ENCODE assay signal across 25 cellular contexts in the genomic region with DNA sequence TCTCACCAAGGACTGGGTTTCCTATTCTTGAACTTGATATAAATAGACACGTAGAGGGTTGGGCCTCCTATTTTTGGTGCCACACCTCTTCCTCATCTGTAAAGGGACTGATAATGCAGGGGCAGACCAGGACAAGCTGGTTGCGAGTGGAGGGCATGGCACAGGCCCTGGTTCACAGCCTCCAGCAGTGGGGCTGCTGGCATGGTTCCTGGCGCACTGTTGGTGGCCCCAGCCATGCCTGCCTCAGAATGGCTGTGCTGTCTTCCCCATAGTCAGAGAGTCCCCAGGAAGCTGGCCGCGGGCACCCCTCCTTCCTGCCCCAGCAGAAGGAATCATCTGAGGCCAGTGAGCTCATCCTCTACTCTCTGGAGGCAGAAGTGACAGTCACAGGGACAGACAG. TPM values are rescaled to one million over a fixed set of nuclear protein-coding genes. Genes with fewer than 3 reads are reported as not detected.
DNase-seq lines count a peak whose midpoint lies in the region; ATAC-seq, FAIRE-seq and TF ChIP-seq lines count a peak whose summit lies in the region.
"Had no signal": no experiment of that assay in that cellular context is flagged by ENCODE, and none has a peak within 500 bp of the region (broad histone marks: within the 10 kb centered on the region; RNA-seq: fewer than 3 reads in every experiment).

No MANE protein-coding gene starts in this region.

- H3K4me3 ChIP-seq in K562 (no peak overlapping the region), heart right ventricle (peak overlapping the region in 7 of 10 donors; percentile 21 to 40 (median 33)), psoas muscle (peak overlapping the region; percentile 39), aorta (ENCODE audit: low read length in 2 of 2) (no peak overlapping the region), WERI-Rb-1 (ENCODE audit: low read depth, low read length) (no peak overlapping the region), hepatocyte (no peak overlapping the region)
- H3K4me3 ChIP-seq: MG63, thyroid gland had no signal

- POLR2A ChIA-PET in K562 (lab: Yijun Ruan, JAX), result interaction anchor here (1.0 kb wide), 1 partner anchor 14 kb away, joined by 3 read pairs; no protein-coding TSS in a partner anchor

- CTCF ChIA-PET in K562 (lab: Yijun Ruan, JAX; ENCODE audit: low intra/inter-chr PET ratio), result no interaction called here

- DNase-seq in HuH-7.5 (ENCODE audit: low spot score) (peak; percentile 6), K562 (ENCODE audit: extremely low read depth in 1 of 4, low spot score in 3 of 4) (no peak), heart right ventricle (peak; percentile 73 to 76), psoas muscle (peak in 1 of 2 donors; percentile 72), aorta (no peak), AG20443 (ENCODE audit: low spot score) (no peak), WERI-Rb-1 (no peak), hepatocyte (ENCODE audit: low spot score) (no peak)
- DNase-seq: activated CD4-positive, alpha-beta T cell treated with anti-CD3 and anti-CD28 coated beads for 36 hours; MG63; NCI-H1417 treated with DMSO at 0.1 percent for 48 hours; NCI-H526; small intestine; stimulated activated CD4-positive, alpha-beta T cell treated with anti-CD3 and anti-CD28 coated beads, Interleukin-2, amount 100 ng/mL, for 24 hours; stimulated activated naive B cell treated with anti-CD40 and anti-IgM and Interleukin-4, amounts not matched to agents 10 μg/mL and 1 μg/mL and 100 μg/mL, for 72 hours; T-helper 9 cell; thyroid gland had no signal

- 90% methylated on average over 5 of the region's 5 CpGs for WGBS in K562 (ENCODE audit: insufficient coverage, low coverage, missing lambda C conversion rate)
- WGBS in heart right ventricle, 2 donors, result 41 to 45% methylated on average over 5 of the region's 5 CpGs
- WGBS in psoas muscle, 3 donors, result 23 to 56% (median 32%) methylated on average over 5 of the region's 5 CpGs
- 80 to 83% methylated on average over 5 of the region's 5 CpGs for WGBS in aorta, 2 donors
- WGBS in hepatocyte (ENCODE audit: low lambda C conversion rate, missing lambda C conversion rate), result 93% methylated on average over 5 of the region's 5 CpGs

- H3K36me3 ChIP-seq in K562 (ENCODE audit: control insufficient read depth, insufficient read depth, low read length), result peaks cover 84% of the 10 kb centered on the region
- H3K36me3 ChIP-seq in heart right ventricle, result peaks cover 0 to 46% (median 0%) of the 10 kb centered on the region in 9 donors
- peaks cover 0 to 4% of the 10 kb centered on the region in 2 donors for H3K36me3 ChIP-seq in psoas muscle (ENCODE audit: insufficient read depth in 1 of 2, low read depth in 1 of 2)
- H3K36me3 ChIP-seq in aorta (ENCODE audit: control insufficient read depth in 1 of 2, insufficient read depth in 2 of 2, low read length in 1 of 2), result no peaks in the 10 kb centered on the region
- peaks cover 71% of the 10 kb centered on the region for H3K36me3 ChIP-seq in WERI-Rb-1
- no peaks in the 10 kb centered on the region for H3K36me3 ChIP-seq in hepatocyte (replicated peaks; ENCODE audit: insufficient read depth, low read depth)
- H3K36me3 ChIP-seq: thyroid gland had no signal

- no peaks in the 10 kb centered on the region for H3K9me3 ChIP-seq in K562 (replicated peaks; ENCODE audit: control insufficient read depth, insufficient read depth, low read depth, low read length)
- no peaks in the 10 kb centered on the region for H3K9me3 ChIP-seq in heart right ventricle
- no peaks in the 10 kb centered on the region for H3K9me3 ChIP-seq in psoas muscle
- H3K9me3 ChIP-seq in aorta (ENCODE audit: control insufficient read depth, low read length), result no peaks in the 10 kb centered on the region
- no peaks in the 10 kb centered on the region for H3K9me3 ChIP-seq in WERI-Rb-1 (ENCODE audit: severe bottlenecking)
- H3K9me3 ChIP-seq in hepatocyte (ENCODE audit: low read depth), result no peaks in the 10 kb centered on the region
- H3K9me3 ChIP-seq: MG63, thyroid gland had no signal

- no peak overlapping the region for H2AFZ ChIP-seq in K562 (ENCODE audit: low read depth, low read length)
- no peak overlapping the region for H2AFZ ChIP-seq in hepatocyte

- ATAC-seq in K562, result no peak
- peak; percentile 81 to 94 (median 90) for ATAC-seq in heart right ventricle
- peak; percentile 23 to 87 (median 71) for ATAC-seq in psoas muscle
- ATAC-seq in aorta (ENCODE audit: low FRiP score), result no peak
- ATAC-seq: activated CD4-positive, alpha-beta T cell treated with anti-CD3 and anti-CD28 coated beads for 36 hours; stimulated activated naive B cell treated with anti-CD40 and anti-IgM and Interleukin-4, amounts not matched to agents 10 μg/mL and 1 μg/mL and 100 μg/mL, for 72 hours had no signal

- FAIRE-seq in K562 (lab: Jason Lieb, UNC), result no peak
- FAIRE-seq: small intestine had no signal

- TF ChIP-seq CTCF in K562 (IDR thresholded peaks at IDR 0.05 in 2 of 3, conservative IDR thresholded peaks at IDR 0.05 in 1 of 3; ENCODE audit: insufficient read depth in 2 of 3, low read depth in 1 of 3, low read length in 3 of 3) (no peak), heart right ventricle (IDR thresholded peaks at IDR 0.05) (no peak), psoas muscle (IDR thresholded peaks at IDR 0.05) (no peak), WERI-Rb-1 (IDR thresholded peaks at IDR 0.05; ENCODE audit: low read depth, low read length) (no peak), hepatocyte (IDR thresholded peaks at IDR 0.05; ENCODE audit: poor library complexity) (no peak)

- H3K9me1 ChIP-seq in K562 (ENCODE audit: control insufficient read depth, insufficient read depth, low read length), result peaks cover 6% of the 10 kb centered on the region

- no peaks in the 10 kb centered on the region for H3K79me2 ChIP-seq in K562 (ENCODE audit: control insufficient read depth, insufficient read depth, low read length)
- H3K79me2 ChIP-seq in hepatocyte, result no peaks in the 10 kb centered on the region

- H3K4me1 ChIP-seq in K562 (replicated peaks in 1 of 2; ENCODE audit: control insufficient read depth in 2 of 2, insufficient read depth in 2 of 2, low read length in 2 of 2) (peaks cover 15 to 52% of the 10 kb centered on the region in 2 experiments; a peak in 4 of 5 replicates), heart right ventricle (peaks cover 0 to 33% (median 24%) of the 10 kb centered on the region in 9 donors), psoas muscle (peaks cover 17% of the 10 kb centered on the region), aorta (ENCODE audit: control insufficient read depth in 1 of 2, insufficient read depth in 2 of 2, low read length in 2 of 2) (no peaks in the 10 kb centered on the region), hepatocyte (ENCODE audit: insufficient read depth) (no peaks in the 10 kb centered on the region)
- H3K4me1 ChIP-seq: thyroid gland had no signal

- no peak for TF ChIP-seq EP300 in K562 (IDR thresholded peaks at IDR 0.05; ENCODE audit: low read length)

- in situ Hi-C loops in K562 (cut with MboI), result no loop called here

- no peaks in the 10 kb centered on the region for H3K27me3 ChIP-seq in K562 (ENCODE audit: control insufficient read depth in 2 of 2, insufficient read depth in 2 of 2, low read length in 2 of 2)
- H3K27me3 ChIP-seq in heart right ventricle, result no peaks in the 10 kb centered on the region
- no peaks in the 10 kb centered on the region for H3K27me3 ChIP-seq in psoas muscle (ENCODE audit: insufficient read depth in 3 of 3, low read length in 2 of 3)
- no peaks in the 10 kb centered on the region for H3K27me3 ChIP-seq in aorta (ENCODE audit: control insufficient read depth in 1 of 2, insufficient read depth in 2 of 2, low read length in 1 of 2)
- H3K27me3 ChIP-seq in WERI-Rb-1 (ENCODE audit: insufficient read depth, low read depth, severe bottlenecking), result no peaks in the 10 kb centered on the region
- H3K27me3 ChIP-seq in hepatocyte, result no peaks in the 10 kb centered on the region
- H3K27me3 ChIP-seq: MG63, thyroid gland had no signal

- H4K20me1 ChIP-seq in K562 (replicated peaks; ENCODE audit: control insufficient read depth, insufficient read depth, low read length), result no peaks in the 10 kb centered on the region
- H4K20me1 ChIP-seq in hepatocyte (ENCODE audit: insufficient read depth, poor library complexity, severe bottlenecking), result no peaks in the 10 kb centered on the region

- no peak for TF ChIP-seq POLR2A in K562 (conservative IDR thresholded peaks at IDR 0.05)

- no peaks in the 10 kb centered on the region for H3K9me2 ChIP-seq in hepatocyte (replicated peaks; ENCODE audit: insufficient read depth)

- H3K27ac ChIP-seq in K562 (ENCODE audit: extremely low read depth, low read depth, low read length) (no peak overlapping the region), heart right ventricle (peak overlapping the region; percentile 24 to 94 (median 76)), psoas muscle (peak overlapping the region; percentile 41), aorta (ENCODE audit: low read depth in 1 of 2, low read length in 2 of 2) (no peak overlapping the region), WERI-Rb-1 (no peak overlapping the region), hepatocyte (no peak overlapping the region)
- H3K27ac ChIP-seq: thyroid gland had no signal

- H3K4me2 ChIP-seq in K562 (ENCODE audit: insufficient read depth, low read length) (no peak overlapping the region), hepatocyte (no peak overlapping the region)

- no peak overlapping the region; a peak in 1 of 4 replicates for H3K9ac ChIP-seq in K562 (ENCODE audit: insufficient read depth in 1 of 2, low read depth in 2 of 2, low read length in 2 of 2)

- intact Hi-C loops in K562 (cut with micrococcal nuclease) (no loop called here), heart right ventricle (cut with DNase I) (loop anchor here in 1 of 10 donors (5.0 kb wide), 2 partner anchors 33 to 807 kb away; no protein-coding TSS in a partner anchor), psoas muscle (cut with DNase I) (loop anchor here in 1 of 2 donors (5.0 kb wide), 1 partner anchor 38 kb away; no protein-coding TSS in a partner anchor), aorta (cut with DNase I) (no loop called here)

- no TSS peak for BruUV-seq in K562 (replicated peaks; lab: Mats Ljungman, UMichigan)

- TF ChIP-seq RAD21 in K562 (CRISPR knock-in tag; conservative IDR thresholded peaks at IDR 0.05 in 1 of 2, IDR thresholded peaks at IDR 0.05 in 1 of 2), result no peak

RNA-seq across cellular contexts. Expression of a gene that starts 10.5 kb away (rescaled TPM):
- not detected in 2 replicates for total RNA-seq in K562 (2011; cell fraction: chromatin; rRNA removed; ENCODE audit: low replicate concordance)
- 0.67 TPM in 1 of 2 replicates, not detected in the other for total RNA-seq in K562 (2011; cell fraction: nucleolus; rRNA removed)
- not detected in 2 replicates for total RNA-seq in K562 (2011; cell fraction: nucleoplasm; rRNA removed)
- total RNA-seq in K562 (2014; rRNA removed) (not detected in 2 replicates), K562 (2014; rRNA removed; fragmentation: Illumina TruSeq; extraction: Trizol) (not detected in 2 replicates), K562 (2015; rRNA removed; fragmentation: Illumina TruSeq; extraction: Trizol) (not detected in 2 replicates), K562 (2021) (not detected in 2 replicates), heart right ventricle (not detected), psoas muscle (not detected), aorta (not detected), hepatocyte (not detected in 2 replicates)
- polyA plus RNA-seq in K562 (2011; rRNA removed) (not detected in 2 replicates), K562 (2014; fragmentation: Illumina TruSeq; extraction: Trizol) (not detected in 2 replicates), K562 (2014; fragmentation: Nextera tagmentation; extraction: Ambion mirVana) (not detected), K562 (2014; rRNA removed) (not detected in 2 replicates), heart right ventricle (not detected), psoas muscle (under 1 TPM in 1 of 3 donors, not detected in 2; 0.13 TPM), aorta (not detected), hepatocyte (not detected in 2 replicates)
- polyA plus RNA-seq in K562 (2011; cell fraction: cytosol; rRNA removed), result not detected in 2 replicates
- polyA plus RNA-seq in K562 (2011; cell fraction: nucleus; rRNA removed), result 0.23 TPM in 1 of 2 replicates, not detected in the other
- 0.17 TPM in 1 of 2 replicates, not detected in the other for polyA plus RNA-seq in K562 (2012)
- not detected in 2 replicates for polyA minus RNA-seq in K562 (2011; rRNA and poly(A)+ RNA removed)
- polyA minus RNA-seq in K562 (2011; cell fraction: cytosol; rRNA and poly(A)+ RNA removed), result not detected in 2 replicates
- not detected in 2 replicates for polyA minus RNA-seq in K562 (2011; cell fraction: nucleus; rRNA and poly(A)+ RNA removed)
- total RNA-seq: activated CD4-positive, alpha-beta T cell treated with anti-CD3 and anti-CD28 coated beads for 36 hours; activated T-helper 1 cell treated with anti-CD3 and anti-CD28 coated beads, Interleukin-12 subunit alpha, Interleukin-12 subunit beta, Interleukin-2, Interleukin-4 antibody, amounts not matched to agents 30 ng/mL and 10 ng/mL and 1 ng/mL, durations not matched to agents 14 hours and 24 hours and 36 hours; fibroblast of lung; glomerular endothelial cell; H4; mononuclear cell; progenitor cell of endocrine pancreas; thyroid gland had no signal
- polyA plus RNA-seq: CD14-positive monocyte, fibroblast of lung, neural cell, small intestine had no signal

RNA-seq across cellular contexts. Expression of a gene that starts 14.2 kb away (rescaled TPM):
- total RNA-seq in K562 (2011; cell fraction: chromatin; rRNA removed; ENCODE audit: low replicate concordance), result 11.1 and 40.1 TPM in 2 replicates
- 41.2 and 47.8 TPM in 2 replicates for total RNA-seq in K562 (2011; cell fraction: nucleolus; rRNA removed)
- total RNA-seq in K562 (2011; cell fraction: nucleoplasm; rRNA removed), result 34.6 and 37.2 TPM in 2 replicates
- total RNA-seq in K562 (2014; rRNA removed) (283 and 291 TPM in 2 replicates), K562 (2014; rRNA removed; fragmentation: Illumina TruSeq; extraction: Trizol) (34.3 and 51.0 TPM in 2 replicates), K562 (2015; rRNA removed; fragmentation: Illumina TruSeq; extraction: Trizol) (109 and 112 TPM in 2 replicates), K562 (2021) (123 and 126 TPM in 2 replicates), heart right ventricle (100 to 1,000 TPM in 6 of 10 donors, 10 to 100 TPM in 4; 83.7 to 139 (median 105) TPM), psoas muscle (100 to 1,000 TPM in 3 of 4 donors, 10 to 100 TPM in 1; 89.7 to 126 (median 110) TPM), aorta (10 to 100 TPM; 33.7 to 48.1 TPM), hepatocyte (19.3 and 21.7 TPM in 2 replicates)
- polyA plus RNA-seq in K562 (2011; rRNA removed) (28.0 and 31.0 TPM in 2 replicates), K562 (2014; fragmentation: Illumina TruSeq; extraction: Trizol) (71.8 and 112 TPM in 2 replicates), K562 (2014; fragmentation: Nextera tagmentation; extraction: Ambion mirVana) (100 to 1,000 TPM; 197 to 235 TPM), K562 (2014; rRNA removed) (141 and 179 TPM in 2 replicates), heart right ventricle (100 to 1,000 TPM; 153 TPM), psoas muscle (100 to 1,000 TPM in 2 of 3 donors, 10 to 100 TPM in 1; 99.4 to 130 (median 126) TPM), aorta (10 to 100 TPM; 56.7 to 96.0 TPM), hepatocyte (104 and 115 TPM in 2 replicates)
- polyA plus RNA-seq in K562 (2011; cell fraction: cytosol; rRNA removed), result 67.3 and 164 TPM in 2 replicates
- polyA plus RNA-seq in K562 (2011; cell fraction: nucleus; rRNA removed), result 57.9 and 81.5 TPM in 2 replicates
- 216 and 265 TPM in 2 replicates for polyA plus RNA-seq in K562 (2012)
- polyA minus RNA-seq in K562 (2011; rRNA and poly(A)+ RNA removed), result 47.1 and 114 TPM in 2 replicates
- polyA minus RNA-seq in K562 (2011; cell fraction: cytosol; rRNA and poly(A)+ RNA removed), result 109 and 165 TPM in 2 replicates
- polyA minus RNA-seq in K562 (2011; cell fraction: nucleus; rRNA and poly(A)+ RNA removed), result 28.4 and 32.3 TPM in 2 replicates

RNA-seq across cellular contexts. Expression of a gene that starts 14.8 kb away (rescaled TPM):
- total RNA-seq in K562 (2011; cell fraction: chromatin; rRNA removed; ENCODE audit: low replicate concordance), result 14.8 and 29.2 TPM in 2 replicates
- 22.8 and 26.1 TPM in 2 replicates for total RNA-seq in K562 (2011; cell fraction: nucleolus; rRNA removed)
- 20.6 and 22.5 TPM in 2 replicates for total RNA-seq in K562 (2011; cell fraction: nucleoplasm; rRNA removed)
- total RNA-seq in K562 (2014; rRNA removed) (99.0 and 115 TPM in 2 replicates), K562 (2014; rRNA removed; fragmentation: Illumina TruSeq; extraction: Trizol) (38.2 and 47.7 TPM in 2 replicates), K562 (2015; rRNA removed; fragmentation: Illumina TruSeq; extraction: Trizol) (57.2 and 58.9 TPM in 2 replicates), K562 (2021) (71.0 and 79.5 TPM in 2 replicates), heart right ventricle (100 to 1,000 TPM in 4 of 10 donors, 10 to 100 TPM in 6; 73.0 to 134 (median 97.3) TPM), psoas muscle (10 to 100 TPM; 44.4 to 67.2 (median 57.8) TPM), aorta (100 to 1,000 TPM; 121 to 123 TPM), hepatocyte (108 and 123 TPM in 2 replicates)
- polyA plus RNA-seq in K562 (2011; rRNA removed) (48.6 and 62.4 TPM in 2 replicates), K562 (2014; fragmentation: Illumina TruSeq; extraction: Trizol) (57.8 and 66.5 TPM in 2 replicates), K562 (2014; fragmentation: Nextera tagmentation; extraction: Ambion mirVana) (1 to 10 TPM; 3.5 to 5.3 TPM), K562 (2014; rRNA removed) (109 TPM in 2 replicates), heart right ventricle (100 to 1,000 TPM; 142 to 193 TPM), psoas muscle (100 to 1,000 TPM in 1 of 3 donors, 10 to 100 TPM in 2; 65.9 to 115 (median 80.4) TPM), aorta (100 to 1,000 TPM; 131 to 220 TPM), hepatocyte (149 and 179 TPM in 2 replicates)
- 85.7 and 124 TPM in 2 replicates for polyA plus RNA-seq in K562 (2011; cell fraction: cytosol; rRNA removed)
- polyA plus RNA-seq in K562 (2011; cell fraction: nucleus; rRNA removed), result 36.5 and 40.8 TPM in 2 replicates
- polyA plus RNA-seq in K562 (2012), result 79.3 and 106 TPM in 2 replicates
- 30.6 and 46.9 TPM in 2 replicates for polyA minus RNA-seq in K562 (2011; rRNA and poly(A)+ RNA removed)
- 25.7 and 30.2 TPM in 2 replicates for polyA minus RNA-seq in K562 (2011; cell fraction: cytosol; rRNA and poly(A)+ RNA removed)
- polyA minus RNA-seq in K562 (2011; cell fraction: nucleus; rRNA and poly(A)+ RNA removed), result 5.1 and 10.3 TPM in 2 replicates

RNA-seq across cellular contexts. Expression of a gene that starts 39.4 kb away (rescaled TPM):
- 75.9 and 160 TPM in 2 replicates for total RNA-seq in K562 (2011; cell fraction: chromatin; rRNA removed; ENCODE audit: low replicate concordance)
- total RNA-seq in K562 (2011; cell fraction: nucleolus; rRNA removed), result 99.5 and 114 TPM in 2 replicates
- total RNA-seq in K562 (2011; cell fraction: nucleoplasm; rRNA removed), result 111 and 114 TPM in 2 replicates
- total RNA-seq in K562 (2014; rRNA removed) (171 and 230 TPM in 2 replicates), K562 (2014; rRNA removed; fragmentation: Illumina TruSeq; extraction: Trizol) (173 and 179 TPM in 2 replicates), K562 (2015; rRNA removed; fragmentation: Illumina TruSeq; extraction: Trizol) (307 and 310 TPM in 2 replicates), K562 (2021) (400 and 436 TPM in 2 replicates), heart right ventricle (1,000 to 10,000 TPM in 1 of 10 donors, 100 to 1,000 TPM in 9; 800 to 1,095 (median 894) TPM), psoas muscle (100 to 1,000 TPM; 465 to 626 (median 571) TPM), aorta (100 to 1,000 TPM; 521 to 538 TPM), hepatocyte (199 and 268 TPM in 2 replicates)
- polyA plus RNA-seq in K562 (2011; rRNA removed) (363 and 480 TPM in 2 replicates), K562 (2014; fragmentation: Illumina TruSeq; extraction: Trizol) (576 and 589 TPM in 2 replicates), K562 (2014; fragmentation: Nextera tagmentation; extraction: Ambion mirVana) (100 to 1,000 TPM in 1 of 2 experiments, 10 to 100 TPM in 1; 77.9 to 115 TPM), K562 (2014; rRNA removed) (244 and 258 TPM in 2 replicates), heart right ventricle (1,000 to 10,000 TPM in 1 of 2 donors, 100 to 1,000 TPM in 1; 745 to 1,027 TPM), psoas muscle (100 to 1,000 TPM; 464 to 484 (median 475) TPM), aorta (100 to 1,000 TPM; 488 to 543 TPM), hepatocyte (320 and 346 TPM in 2 replicates)
- 251 and 533 TPM in 2 replicates for polyA plus RNA-seq in K562 (2011; cell fraction: cytosol; rRNA removed)
- 166 and 183 TPM in 2 replicates for polyA plus RNA-seq in K562 (2011; cell fraction: nucleus; rRNA removed)
- polyA plus RNA-seq in K562 (2012), result 488 and 560 TPM in 2 replicates
- polyA minus RNA-seq in K562 (2011; rRNA and poly(A)+ RNA removed), result 362 and 383 TPM in 2 replicates
- polyA minus RNA-seq in K562 (2011; cell fraction: cytosol; rRNA and poly(A)+ RNA removed), result 263 and 311 TPM in 2 replicates
- 26.4 and 46.1 TPM in 2 replicates for polyA minus RNA-seq in K562 (2011; cell fraction: nucleus; rRNA and poly(A)+ RNA removed)

RNA-seq across cellular contexts. Expression of a gene that starts 45.8 kb away (rescaled TPM):
- total RNA-seq in K562 (2011; cell fraction: chromatin; rRNA removed; ENCODE audit: low replicate concordance), result 85.0 and 172 TPM in 2 replicates
- 96.2 and 97.0 TPM in 2 replicates for total RNA-seq in K562 (2011; cell fraction: nucleolus; rRNA removed)
- total RNA-seq in K562 (2011; cell fraction: nucleoplasm; rRNA removed), result 90.0 and 94.7 TPM in 2 replicates
- total RNA-seq in K562 (2014; rRNA removed) (18.8 and 27.6 TPM in 2 replicates), K562 (2014; rRNA removed; fragmentation: Illumina TruSeq; extraction: Trizol) (7.3 and 9.5 TPM in 2 replicates), K562 (2015; rRNA removed; fragmentation: Illumina TruSeq; extraction: Trizol) (15.3 and 15.5 TPM in 2 replicates), K562 (2021) (30.1 and 32.8 TPM in 2 replicates), heart right ventricle (10 to 100 TPM in 7 of 10 donors, 1 to 10 TPM in 3; 6.0 to 33.7 (median 12.9) TPM), psoas muscle (1 to 10 TPM in 3 of 4 donors, under 1 TPM in 1; 0.81 to 3.8 (median 2.8) TPM), aorta (1 to 10 TPM in 1 of 2 donors, under 1 TPM in 1; 0.45 to 1.3 TPM), hepatocyte (1.8 and 2.1 TPM in 2 replicates)
- polyA plus RNA-seq in K562 (2011; rRNA removed) (10.7 and 17.7 TPM in 2 replicates), K562 (2014; fragmentation: Illumina TruSeq; extraction: Trizol) (14.4 and 24.6 TPM in 2 replicates), K562 (2014; fragmentation: Nextera tagmentation; extraction: Ambion mirVana) (under 1 TPM; 0.35 to 0.75 TPM), K562 (2014; rRNA removed) (22.2 and 24.5 TPM in 2 replicates), heart right ventricle (10 to 100 TPM in 1 of 2 donors, 1 to 10 TPM in 1; 1.6 to 22.1 TPM), psoas muscle (1 to 10 TPM; 2.3 to 7.2 (median 2.6) TPM), aorta (under 1 TPM; 0.25 to 0.26 TPM), hepatocyte (1.2 and 4.6 TPM in 2 replicates)
- 9.3 and 15.4 TPM in 2 replicates for polyA plus RNA-seq in K562 (2011; cell fraction: cytosol; rRNA removed)
- 55.2 and 81.8 TPM in 2 replicates for polyA plus RNA-seq in K562 (2011; cell fraction: nucleus; rRNA removed)
- 20.4 and 24.4 TPM in 2 replicates for polyA plus RNA-seq in K562 (2012)
- 23.3 and 33.3 TPM in 2 replicates for polyA minus RNA-seq in K562 (2011; rRNA and poly(A)+ RNA removed)
- 14.1 and 18.5 TPM in 2 replicates for polyA minus RNA-seq in K562 (2011; cell fraction: cytosol; rRNA and poly(A)+ RNA removed)
- 32.3 and 35.1 TPM in 2 replicates for polyA minus RNA-seq in K562 (2011; cell fraction: nucleus; rRNA and poly(A)+ RNA removed)

Comparison
In these comparisons a context has a peak if more than half of its experiments do, and no peak if none do; other contexts are left out.
1. DNase-seq: peak in HuH-7.5 (single experiment) and heart right ventricle (2 of 2); none in K562 (0 of 4), aorta (0 of 2), AG20443 (single experiment), WERI-Rb-1 (single experiment) and hepatocyte (single experiment).
2. ATAC-seq: peak in heart right ventricle (8 of 8) and psoas muscle (4 of 4); none in K562 (single experiment) and aorta (single experiment).
3. H3K27ac ChIP-seq: peak in heart right ventricle (10 of 10) and psoas muscle (single experiment); none in K562 (single experiment), aorta (0 of 2), WERI-Rb-1 (single experiment) and hepatocyte (single experiment).
4. H3K4me3 ChIP-seq: peak in heart right ventricle (7 of 10) and psoas muscle (single experiment); none in K562 (single experiment), aorta (0 of 2), WERI-Rb-1 (single experiment) and hepatocyte (single experiment).